In genomic region chr19:14413765-14414171, GRCh38 we compare ENCODE assay signal across 15 cellular contexts. TPM values are rescaled to one million over a fixed set of nuclear protein-coding genes. Genes with fewer than 3 reads are reported as not detected.
DNase-seq lines count a peak whose midpoint lies in the region; ATAC-seq and TF ChIP-seq lines count a peak whose summit lies in the region.
"Had no signal": no experiment of that assay in that cellular context is flagged by ENCODE, and none has a peak within 500 bp of the region (broad histone marks: within the 10 kb centered on the region; RNA-seq: fewer than 3 reads in every experiment).

No MANE protein-coding gene starts in this region.

- H3K9me3 ChIP-seq in AG04450 (ENCODE audit: control insufficient read depth, insufficient read depth, low read length), result no peaks in the 10 kb centered on the region; the same call in 1 of the 2 replicates
- H3K9me3 ChIP-seq: thyroid gland had no signal

- peaks cover 26 to 53% of the 10 kb centered on the region in 2 donors for H3K36me3 Mint-ChIP-seq in activated T-cell treated with anti-CD3 and anti-CD28 coated beads, Interleukin-2, amount 50 U/mL, for 72 hours (ENCODE audit: insufficient read depth in 2 of 2)
- H3K36me3 Mint-ChIP-seq in immature natural killer cell, result peaks cover 4 to 19% (median 11%) of the 10 kb centered on the region in 3 donors

- peak overlapping the region; percentile 31 for H3K27ac ChIP-seq in AG04450 (ENCODE audit: low read depth, low read length)
- H3K27ac ChIP-seq: thyroid gland had no signal

- POLR2A ChIA-PET in AG04450 (lab: Yijun Ruan, JAX), result interaction anchor here (0.5 kb wide), 1 partner anchor 396 kb away, joined by 3 read pairs; no protein-coding TSS in a partner anchor

- H3K4me3 ChIP-seq in AG04450 (ENCODE audit: low read depth, low read length), result no peak overlapping the region
- H3K4me3 ChIP-seq: thyroid gland had no signal

- no peaks in the 10 kb centered on the region for H3K27me3 ChIP-seq in AG04450 (ENCODE audit: control insufficient read depth, insufficient read depth, low read length)
- H3K27me3 ChIP-seq: thyroid gland had no signal

- CTCF ChIA-PET in AG04450 (lab: Charles Lee), result interaction anchor here (0.6 to 0.7 kb wide), 3 partner anchors 18 to 277 kb away, joined by 3 to 6 read pairs (median 4); partner anchors contain the start of gene ASF1B

- H3K4me3 Mint-ChIP-seq in activated T-cell treated with anti-CD3 and anti-CD28 coated beads, Interleukin-2, amount 50 U/mL, for 72 hours, result peak overlapping the region in 1 of 2 donors; percentile 16
- H3K4me3 Mint-ChIP-seq in immature natural killer cell, result peak overlapping the region in 2 of 5 donors; percentile 1 to 35

- no peak for TF ChIP-seq CTCF in AG04450 (IDR thresholded peaks at IDR 0.05; ENCODE audit: low read depth, low read length)

- no peaks in the 10 kb centered on the region for H3K9me3 Mint-ChIP-seq in activated T-cell treated with anti-CD3 and anti-CD28 coated beads, Interleukin-2, amount 50 U/mL, for 72 hours
- no peaks in the 10 kb centered on the region for H3K9me3 Mint-ChIP-seq in immature natural killer cell

- no peak for ATAC-seq in activated T-cell treated with anti-CD3 and anti-CD28 coated beads, Interleukin-2, amount 50 U/mL, for 72 hours (replicated peaks in 1 of 2)
- ATAC-seq in GM18498 (IDR thresholded peaks at IDR 0.05; ENCODE audit: unreplicated experiment) (no peak), GM18858 (IDR thresholded peaks at IDR 0.05; ENCODE audit: unreplicated experiment) (no peak)

- H3K4me1 Mint-ChIP-seq in activated T-cell treated with anti-CD3 and anti-CD28 coated beads, Interleukin-2, amount 50 U/mL, for 72 hours (ENCODE audit: low read depth), result peaks cover 51% of the 10 kb centered on the region
- peaks cover 73 to 80% of the 10 kb centered on the region in 2 donors for H3K4me1 Mint-ChIP-seq in immature natural killer cell

- peak overlapping the region; percentile 52 for H3K27ac Mint-ChIP-seq in activated T-cell treated with anti-CD3 and anti-CD28 coated beads, Interleukin-2, amount 50 U/mL, for 72 hours
- peak overlapping the region in 5 of 6 donors; percentile 75 to 89 (median 81) for H3K27ac Mint-ChIP-seq in immature natural killer cell

- H3K27me3 Mint-ChIP-seq in activated T-cell treated with anti-CD3 and anti-CD28 coated beads, Interleukin-2, amount 50 U/mL, for 72 hours (ENCODE audit: low read depth), result no peaks in the 10 kb centered on the region
- H3K27me3 Mint-ChIP-seq in immature natural killer cell (ENCODE audit: low read depth in 3 of 3), result peaks cover 62 to 79% (median 73%) of the 10 kb centered on the region in 3 donors

- no peak for DNase-seq in AG04450 (ENCODE audit: low read depth, low spot score)
- peak; percentile 70 for DNase-seq in EH (ENCODE audit: low read depth)
- no peak for DNase-seq in activated T-cell treated with anti-CD3 and anti-CD28 coated beads, Interleukin-2, amount 50 U/mL, for 72 hours
- peak in 1 of 3 donors; percentile 4 for DNase-seq in immature natural killer cell
- DNase-seq in HCEC 1CT, result no peak
- DNase-seq in DMS153 (lab: John Stamatoyannopoulos, UW), result no peak
- DNase-seq: activated CD4-positive, CD25-positive, alpha-beta regulatory T cell treated with anti-CD3 and anti-CD28 coated beads, Interleukin-2, amount 50 U/mL, for 72 hours; cerebellar nuclear complex; hippocampal formation; NCI-H187 treated with DMSO at 0.1 percent for 48 hours; RPMI8226; stimulated activated CD4-positive, alpha-beta T cell treated with anti-CD3 and anti-CD28 coated beads, Interleukin-4, amount 100 ng/mL, for 1 hour; thyroid gland had no signal

RNA-seq across cellular contexts. Expression of gene DDX39A, which starts 5.4 kb away (rescaled TPM):
- polyA plus RNA-seq in AG04450 (2011; rRNA removed) (25.7 and 33.7 TPM in 2 replicates), immature natural killer cell (100 to 1,000 TPM; 117 to 177 (median 144) TPM)
- polyA minus RNA-seq in AG04450 (2011; rRNA and poly(A)+ RNA removed), result 28.9 and 33.8 TPM in 2 replicates
- total RNA-seq in activated T-cell treated with anti-CD3 and anti-CD28 coated beads, Interleukin-2, amount 50 U/mL, for 72 hours, result 100 to 1,000 TPM; 225 to 236 TPM

RNA-seq across cellular contexts. Expression of gene PKN1, which starts 19.3 kb away (rescaled TPM):
- polyA plus RNA-seq in AG04450 (2011; rRNA removed) (37.5 and 43.4 TPM in 2 replicates), immature natural killer cell (10 to 100 TPM; 74.3 to 94.6 (median 84.7) TPM)
- polyA minus RNA-seq in AG04450 (2011; rRNA and poly(A)+ RNA removed), result 78.2 and 99.3 TPM in 2 replicates
- 100 to 1,000 TPM; 239 to 278 TPM for total RNA-seq in activated T-cell treated with anti-CD3 and anti-CD28 coated beads, Interleukin-2, amount 50 U/mL, for 72 hours

RNA-seq across cellular contexts. Expression of gene ADGRE5, which starts 32.5 kb away (rescaled TPM):
- polyA plus RNA-seq in AG04450 (2011; rRNA removed) (19.5 and 21.9 TPM in 2 replicates), immature natural killer cell (100 to 1,000 TPM; 360 to 783 (median 485) TPM)
- 20.8 and 25.7 TPM in 2 replicates for polyA minus RNA-seq in AG04450 (2011; rRNA and poly(A)+ RNA removed)
- total RNA-seq in activated T-cell treated with anti-CD3 and anti-CD28 coated beads, Interleukin-2, amount 50 U/mL, for 72 hours, result 100 to 1,000 TPM; 316 to 369 TPM

Comparison
In these comparisons a context has a peak if more than half of its experiments do, and no peak if none do; other contexts are left out.
1. RNA of gene ADGRE5, which starts 32.5 kb away (polyA plus RNA-seq): 360 to 783 TPM in immature natural killer cell; 19.5 to 21.9 TPM in AG04450; every median in the first group is over 10 times any median in the second.